18 cellular contexts compared by ENCODE assay signal in genomic region chr10:78781251-78781913, GRCh38.
"Had no signal": no experiment of that assay in that cellular context is flagged by ENCODE, and none has a peak within 500 bp of the region (broad histone marks: within the 10 kb centered on the region; RNA-seq: fewer than 3 reads in every experiment).

No MANE protein-coding gene starts in this region.

- H3K4me1 Mint-ChIP-seq: activated naive CD4-positive, alpha-beta T cell treated with anti-CD3 and anti-CD28 coated beads, Interleukin-2, amount 10 ng/mL, durations not matched to agents 7 days and 5 days had no signal

- DNase-seq: activated CD4-positive, alpha-beta T cell treated with anti-CD3 and anti-CD28 coated beads, Interleukin-2, amount 50 U/mL, for 48 hours; activated CD8-positive, alpha-beta memory T cell treated with anti-CD3 and anti-CD28 coated beads, Interleukin-2, amount 50 U/mL, for 48 hours; activated effector memory CD4-positive, alpha-beta T cell treated with Interleukin-2 at 50 U/mL for 16 hours; activated naive CD4-positive, alpha-beta T cell treated with anti-CD3 and anti-CD28 coated beads, Interleukin-2, amount 10 ng/mL, durations not matched to agents 7 days and 5 days; activated T-cell treated with anti-CD3 and anti-CD28 coated beads, Interleukin-2, amount 50 U/mL, for 72 hours; cerebellar nuclear complex; esophagus squamous epithelium; hypothalamus; mucosa of descending colon; occipital lobe; stimulated activated CD4-positive, alpha-beta T cell treated with anti-CD3 and anti-CD28 coated beads, Interleukin-4, amount 100 ng/mL, for 1 hour; stimulated activated naive CD4-positive, alpha-beta T cell; testis; trophoblast cell; WERI-Rb-1 had no signal

- H3K27ac ChIP-seq: coronary artery, esophagus squamous epithelium, testis, WERI-Rb-1 had no signal

- H3K9me3 Mint-ChIP-seq: activated naive CD4-positive, alpha-beta T cell treated with anti-CD3 and anti-CD28 coated beads, Interleukin-2, amount 10 ng/mL, durations not matched to agents 7 days and 5 days; activated T-cell treated with anti-CD3 and anti-CD28 coated beads, Interleukin-2, amount 50 U/mL, for 72 hours had no signal

- H3K4me3 Mint-ChIP-seq: activated naive CD4-positive, alpha-beta T cell treated with anti-CD3 and anti-CD28 coated beads, Interleukin-2, amount 10 ng/mL, durations not matched to agents 7 days and 5 days; activated T-cell treated with anti-CD3 and anti-CD28 coated beads, Interleukin-2, amount 50 U/mL, for 72 hours; memory B cell had no signal

- ATAC-seq: activated T-cell treated with anti-CD3 and anti-CD28 coated beads, Interleukin-2, amount 50 U/mL, for 72 hours; mucosa of descending colon had no signal

- H3K27ac Mint-ChIP-seq: activated naive CD4-positive, alpha-beta T cell treated with anti-CD3 and anti-CD28 coated beads, Interleukin-2, amount 10 ng/mL, durations not matched to agents 7 days and 5 days; activated T-cell treated with anti-CD3 and anti-CD28 coated beads, Interleukin-2, amount 50 U/mL, for 72 hours; memory B cell had no signal

- H3K9me3 ChIP-seq: esophagus squamous epithelium, gastrocnemius medialis, mucosa of descending colon, testis had no signal

- H3K36me3 ChIP-seq: esophagus squamous epithelium, gastrocnemius medialis, WERI-Rb-1 had no signal

- H3K4me3 ChIP-seq: coronary artery, esophagus squamous epithelium, gastrocnemius medialis, mucosa of descending colon, testis had no signal

- H3K27me3 ChIP-seq: gastrocnemius medialis, testis had no signal

- H3K36me3 Mint-ChIP-seq: activated naive CD4-positive, alpha-beta T cell treated with anti-CD3 and anti-CD28 coated beads, Interleukin-2, amount 10 ng/mL, durations not matched to agents 7 days and 5 days had no signal
